8 cellular contexts compared by ENCODE assay signal in the genomic region with DNA sequence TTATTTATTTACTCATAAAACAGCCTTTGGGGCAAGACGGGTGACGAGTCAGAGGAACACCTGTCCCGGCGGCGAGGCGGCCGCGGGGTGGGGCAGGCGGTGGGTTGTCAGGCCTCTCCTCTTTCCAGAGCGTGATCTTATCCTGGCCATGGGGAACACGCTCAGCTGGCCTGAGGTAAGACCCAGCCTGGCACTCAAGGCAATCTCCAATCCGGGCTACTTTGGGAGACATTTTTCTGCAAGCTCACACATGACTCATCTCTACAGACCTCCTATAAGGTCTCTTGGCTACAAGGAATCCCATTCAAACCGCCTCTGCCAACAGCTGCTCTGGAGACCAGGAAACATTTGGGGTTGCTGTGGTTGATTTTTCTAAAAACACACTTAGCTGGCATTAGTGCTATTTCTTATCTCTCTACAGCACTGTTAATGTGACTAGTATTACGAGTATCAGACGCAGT. TPM values are rescaled to one million over a fixed set of nuclear protein-coding genes. Genes with fewer than 3 reads are reported as not detected.
DNase-seq lines count a peak whose midpoint lies in the region; ATAC-seq and TF ChIP-seq lines count a peak whose summit lies in the region.

No MANE protein-coding gene starts in this region.

- H3K4me1 ChIP-seq in OCI-LY1 (ENCODE audit: insufficient read depth, low read length, severe bottlenecking) = peaks cover 97% of the 10 kb centered on the region
- H3K4me1 ChIP-seq in heart left ventricle = peaks cover 15 to 100% (median 75%) of the 10 kb centered on the region in 12 donors

- peaks cover 38% of the 10 kb centered on the region for H3K79me2 ChIP-seq in OCI-LY1 (ENCODE audit: insufficient read depth, low read length)

- DNase-seq in SHP77 (lab: John Stamatoyannopoulos, UW) (peak; percentile 37 to 53), SHP77 treated with DMSO at 0.1 percent for 48 hours (lab: John Stamatoyannopoulos, UW) (no peak), heart left ventricle (peak in 1 of 5 donors; percentile 45), hypothalamus (lab: John Stamatoyannopoulos, UW) (no peak)
- peak; percentile 38 for DNase-seq in activated naive CD4-positive, alpha-beta T cell treated with anti-CD3 and anti-CD28 coated beads, Interleukin-2, amount 50 U/mL, for 16 hours
- peak; percentile 51 to 52 for DNase-seq in stimulated activated CD4-positive, alpha-beta T cell treated with anti-CD3 and anti-CD28 coated beads, Interleukin-2, amount 100 ng/mL, for 24 hours

- no peaks in the 10 kb centered on the region for H4K20me1 ChIP-seq in OCI-LY1 (ENCODE audit: insufficient read depth, low read length)

- peaks cover 17% of the 10 kb centered on the region for H3F3A ChIP-seq in OCI-LY1 (ENCODE audit: insufficient read depth, low read length)

- peak; percentile 4 to 62 (median 36) for ATAC-seq in heart left ventricle
- ATAC-seq in GM19467 (IDR thresholded peaks at IDR 0.05; ENCODE audit: unreplicated experiment) = no peak

- no peak for TF ChIP-seq POLR2A in heart left ventricle (IDR thresholded peaks at IDR 0.05)

- no peaks in the 10 kb centered on the region; the same call in 1 of the 2 replicates for H3K36me3 ChIP-seq in OCI-LY1 (ENCODE audit: insufficient read depth, low read length)
- peaks cover 0 to 9% (median 0%) of the 10 kb centered on the region in 9 donors for H3K36me3 ChIP-seq in heart left ventricle

- no peaks in the 10 kb centered on the region for H3K9me2 ChIP-seq in OCI-LY1 (ENCODE audit: low read depth, low read length)

- no peak for TF ChIP-seq CTCF in OCI-LY1 (IDR thresholded peaks at IDR 0.05; ENCODE audit: low read length)
- no peak for TF ChIP-seq CTCF in heart left ventricle (IDR thresholded peaks at IDR 0.05)

- H3K27me3 ChIP-seq in OCI-LY1 (ENCODE audit: insufficient read depth, low read length) (no peaks in the 10 kb centered on the region), heart left ventricle (no peaks in the 10 kb centered on the region)

- WGBS in heart left ventricle, 4 donors = 53 to 62% (median 60%) methylated on average over 15 of the region's 15 CpGs

- peak overlapping the region; percentile 42; the same call in 1 of the 2 replicates for H3K9ac ChIP-seq in OCI-LY1 (ENCODE audit: low read length)

- H3K4me3 ChIP-seq in OCI-LY1 (ENCODE audit: low read depth, low read length, poor library complexity, severe bottlenecking) (peak overlapping the region; percentile 41), heart left ventricle (peak overlapping the region in 1 of 12 donors; percentile 18)

- H3K27ac ChIP-seq in OCI-LY1 (ENCODE audit: low read depth, low read length, poor library complexity, severe bottlenecking) = peak overlapping the region; percentile 98
- peak overlapping the region in 11 of 12 donors; percentile 29 to 96 (median 58) for H3K27ac ChIP-seq in heart left ventricle

- no peak overlapping the region for H2AFZ ChIP-seq in OCI-LY1 (ENCODE audit: low read length)

- no peaks in the 10 kb centered on the region for H3K9me3 ChIP-seq in OCI-LY1 (ENCODE audit: low read length)
- H3K9me3 ChIP-seq in heart left ventricle = no peaks in the 10 kb centered on the region

- H3K4me2 ChIP-seq in OCI-LY1 (ENCODE audit: low read length) = peak overlapping the region; percentile 69

- intact Hi-C loops in heart left ventricle (cut with DNase I) = loop anchor here in 7 of 10 donors (10.0 kb wide), 3 partner anchors 59 to 109 kb away; no protein-coding TSS in a partner anchor

RNA-seq across cellular contexts. Expression of gene RAPGEF1, which starts 6.2 kb away (rescaled TPM):
- total RNA-seq in heart left ventricle = 100 to 1,000 TPM in 7 of 9 donors, 10 to 100 TPM in 2; 81.9 to 161 (median 116) TPM
- polyA plus RNA-seq in heart left ventricle = 100 to 1,000 TPM in 1 of 2 donors, 10 to 100 TPM in 1; 50.6 to 114 TPM

Comparison
In these comparisons a context has a peak if more than half of its experiments do, and no peak if none do; other contexts are left out.
1. DNase-seq: peak in SHP77 (2 of 2), activated naive CD4-positive, alpha-beta T cell treated with anti-CD3 and anti-CD28 coated beads, Interleukin-2, amount 50 U/mL, for 16 hours (single experiment) and stimulated activated CD4-positive, alpha-beta T cell treated with anti-CD3 and anti-CD28 coated beads, Interleukin-2, amount 100 ng/mL, for 24 hours (2 of 2); none in SHP77 treated with DMSO at 0.1 percent for 48 hours (single experiment) and hypothalamus (0 of 51).